8 cellular contexts compared by ENCODE assay signal in genomic region chr6:111480988-111481830, GRCh38. TPM values are rescaled to one million over a fixed set of nuclear protein-coding genes. Genes with fewer than 3 reads are reported as not detected.
DNase-seq lines count a peak whose midpoint lies in the region; ATAC-seq and TF ChIP-seq lines count a peak whose summit lies in the region.

No MANE protein-coding gene starts in this region.

- intact Hi-C loops in activated naive CD4-positive, alpha-beta T cell treated with anti-CD3 and anti-CD28 coated beads for 36 hours (cut with micrococcal nuclease) = loop anchor here (5.0 to 10.0 kb wide), 5 partner anchors 281 to 606 kb away; partner anchors contain the start of genes FAM229B, GTF3C6 and TUBE1
- intact Hi-C loops in esophagus muscularis mucosa (cut with DNase I) = loop anchor here (5.0 kb wide), 1 partner anchor 71 kb away; no protein-coding TSS in a partner anchor

- H3K4me1 Mint-ChIP-seq in activated naive CD4-positive, alpha-beta T cell treated with anti-CD3 and anti-CD28 coated beads for 36 hours (ENCODE audit: low read depth) = peaks cover 35% of the 10 kb centered on the region

- H3K27me3 Mint-ChIP-seq in activated naive CD4-positive, alpha-beta T cell treated with anti-CD3 and anti-CD28 coated beads for 36 hours (ENCODE audit: low read depth) = no peaks in the 10 kb centered on the region

- DNase-seq in activated naive CD4-positive, alpha-beta T cell treated with anti-CD3 and anti-CD28 coated beads for 36 hours = no peak
- DNase-seq in activated naive CD4-positive, alpha-beta T cell treated with Interleukin-2 at 50 U/mL for 16 hours = no peak
- DNase-seq in SK-MEL-5 (ENCODE audit: low read depth, low spot score) (peak; percentile 36), esophagus muscularis mucosa (ENCODE audit: extremely low spot score) (no peak), epidermal melanocyte (ENCODE audit: insufficient read length, low spot score) (no peak)

- peak overlapping the region; percentile 92 for H3K4me3 Mint-ChIP-seq in activated naive CD4-positive, alpha-beta T cell treated with anti-CD3 and anti-CD28 coated beads for 36 hours

- no peak for TF ChIP-seq CTCF in esophagus muscularis mucosa (IDR thresholded peaks at IDR 0.05)

- H3K36me3 ChIP-seq in esophagus muscularis mucosa = no peaks in the 10 kb centered on the region
- H3K36me3 ChIP-seq in rectal smooth muscle tissue (ENCODE audit: control insufficient read depth, insufficient read depth, low read length) = no peaks in the 10 kb centered on the region

- H3K4me3 ChIP-seq in esophagus muscularis mucosa (peak overlapping the region; percentile 81 to 100 (median 94)), rectal smooth muscle tissue (ENCODE audit: low read length) (peak overlapping the region; percentile 94)

- H3K27me3 ChIP-seq in esophagus muscularis mucosa (no peaks in the 10 kb centered on the region), rectal smooth muscle tissue (ENCODE audit: control insufficient read depth, insufficient read depth, low read length) (no peaks in the 10 kb centered on the region)

- H3K9me3 Mint-ChIP-seq in activated naive CD4-positive, alpha-beta T cell treated with anti-CD3 and anti-CD28 coated beads for 36 hours = no peaks in the 10 kb centered on the region

- in situ Hi-C loops in SK-MEL-5 (cut with HindIII; ENCODE audit: low pct_unique_long_range_greater_than_20kb, low sequenced_read_pairs) = no loop called here

- TF ChIP-seq EP300 in esophagus muscularis mucosa (IDR thresholded peaks at IDR 0.05) = no peak

- H3K4me1 ChIP-seq in esophagus muscularis mucosa (peaks cover 34 to 72% (median 69%) of the 10 kb centered on the region in 4 donors), rectal smooth muscle tissue (ENCODE audit: control insufficient read depth, insufficient read depth, low read length) (peaks cover 29% of the 10 kb centered on the region)

- H3K9ac ChIP-seq in rectal smooth muscle tissue (ENCODE audit: low read length) = no peak overlapping the region

- WGBS in esophagus muscularis mucosa = 27% methylated on average over 6 of the region's 6 CpGs

- CTCF ChIA-PET in activated naive CD4-positive, alpha-beta T cell treated with anti-CD3 and anti-CD28 coated beads for 36 hours (lab: Charles Lee) = interaction anchor here (0.5 to 0.9 kb wide), 2 partner anchors 56 to 222 kb away, joined by 3 read pairs; a partner anchor contains a TSS

- TF ChIP-seq POLR2A in esophagus muscularis mucosa (IDR thresholded peaks at IDR 0.05; ENCODE audit: low read depth) = no peak

- ATAC-seq in HG03442 (IDR thresholded peaks at IDR 0.05; ENCODE audit: unreplicated experiment) (no peak), GM21786 (IDR thresholded peaks at IDR 0.05; ENCODE audit: unreplicated experiment) (no peak)

- H3K36me3 Mint-ChIP-seq in activated naive CD4-positive, alpha-beta T cell treated with anti-CD3 and anti-CD28 coated beads for 36 hours (ENCODE audit: low read depth) = peaks cover 12% of the 10 kb centered on the region

- H3K27ac ChIP-seq in esophagus muscularis mucosa (replicated peaks in 1 of 4) = peak overlapping the region; percentile 98 to 100 (median 100)
- H3K27ac ChIP-seq in rectal smooth muscle tissue (ENCODE audit: low read depth, low read length) = peak overlapping the region; percentile 98

- H3K27ac Mint-ChIP-seq in activated naive CD4-positive, alpha-beta T cell treated with anti-CD3 and anti-CD28 coated beads for 36 hours = no peak overlapping the region

- no peaks in the 10 kb centered on the region for H3K9me3 ChIP-seq in esophagus muscularis mucosa

RNA-seq across cellular contexts. Expression of gene REV3L, which starts 1.8 kb away (rescaled TPM):
- total RNA-seq in activated naive CD4-positive, alpha-beta T cell treated with anti-CD3 and anti-CD28 coated beads for 36 hours = 10 to 100 TPM; 11.9 to 16.0 TPM
- 41.2 and 48.4 TPM in 2 replicates for total RNA-seq in SK-MEL-5 (2014; rRNA removed; shearing (Covaris generic))
- 29.5 and 39.8 TPM in 2 replicates for polyA plus RNA-seq in SK-MEL-5 (2015; cell fraction: cytosol; rRNA removed)
- 57.8 and 62.2 TPM in 2 replicates for polyA plus RNA-seq in SK-MEL-5 (2015; cell fraction: nucleus; rRNA removed)
- total RNA-seq in esophagus muscularis mucosa = 10 to 100 TPM; 38.9 to 50.4 (median 45.3) TPM
